Comparison of ENCODE assay signal across 8 cellular contexts in the genomic region with DNA sequence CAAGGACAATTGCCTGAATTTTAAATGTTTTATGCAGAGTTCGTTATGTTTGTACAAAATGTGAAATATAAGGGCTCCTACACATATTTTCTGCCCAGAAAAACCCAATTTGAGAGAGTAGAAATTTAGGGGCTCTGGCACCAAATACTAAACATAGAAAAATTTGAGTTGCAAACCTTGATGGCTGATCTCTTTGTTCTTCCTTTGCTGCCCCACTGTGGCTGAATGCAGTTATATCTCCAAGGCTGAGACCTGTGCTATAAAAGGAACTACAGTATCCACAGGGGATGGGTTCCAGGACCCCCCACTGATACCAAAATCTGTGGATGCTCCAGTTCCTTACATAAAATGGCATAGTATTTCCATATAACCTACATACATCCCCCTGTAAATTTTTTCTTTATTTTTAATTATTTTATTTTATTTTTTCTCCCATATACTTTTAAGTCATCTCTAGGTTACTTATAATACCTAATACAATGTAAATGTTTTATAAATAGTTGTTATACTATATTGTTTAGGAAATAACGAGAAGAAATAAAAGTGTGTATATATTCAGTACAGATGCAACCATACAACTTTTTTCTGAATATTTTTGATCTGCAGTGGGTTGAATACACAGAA. TPM values are rescaled to one million over a fixed set of nuclear protein-coding genes. Genes with fewer than 3 reads are reported as not detected.
A peak's percentile ranks its signal among the peaks of the same experiment; 100 is the strongest.
DNase-seq lines count a peak whose midpoint lies in the region; ATAC-seq and TF ChIP-seq lines count a peak whose summit lies in the region.

No MANE protein-coding gene starts in this region.

- no peak overlapping the region for H3K4me2 ChIP-seq in neuronal stem cell (ENCODE audit: insufficient read depth, low read length, poor library complexity, severe bottlenecking)

- no peak overlapping the region for H2BK12ac ChIP-seq in neuronal stem cell (ENCODE audit: low read length)

- H3K9me3 ChIP-seq in A673 (ENCODE audit: low read depth, low read length, poor library complexity, severe bottlenecking) (no peaks in the 10 kb centered on the region), neuronal stem cell (replicated peaks in 1 of 2; ENCODE audit: control insufficient read depth in 2 of 2, insufficient read depth in 1 of 2, low read depth in 1 of 2, low read length in 2 of 2) (no peaks in the 10 kb centered on the region)

- no peaks in the 10 kb centered on the region for H3K27me3 ChIP-seq in A673 (replicated peaks; ENCODE audit: insufficient read depth, low read depth, low read length, poor library complexity)
- no peaks in the 10 kb centered on the region for H3K27me3 ChIP-seq in neuronal stem cell (ENCODE audit: control insufficient read depth in 3 of 3, insufficient read depth in 3 of 3, low read depth in 1 of 3, low read length in 3 of 3)

- no peak overlapping the region for H4K91ac ChIP-seq in neuronal stem cell (ENCODE audit: low read depth, low read length, poor library complexity)

- H3K4me3 ChIP-seq in A673 (ENCODE audit: low read depth, low read length, poor library complexity, severe bottlenecking) (no peak overlapping the region), fibroblast of mammary gland (ENCODE audit: control insufficient read depth, low read depth, low read length) (no peak overlapping the region), neuronal stem cell (ENCODE audit: low read length in 2 of 2) (no peak overlapping the region)

- H2BK120ac ChIP-seq in neuronal stem cell (ENCODE audit: low read depth, low read length) = no peak overlapping the region

- H4K8ac ChIP-seq in neuronal stem cell (ENCODE audit: low read depth, low read length) = no peak overlapping the region

- H3K4me1 ChIP-seq in A673 (ENCODE audit: insufficient read depth, low read length, poor library complexity, severe bottlenecking) = no peaks in the 10 kb centered on the region
- H3K4me1 ChIP-seq in neuronal stem cell (ENCODE audit: control insufficient read depth in 2 of 2, insufficient read depth in 1 of 2, low read depth in 1 of 2, low read length in 2 of 2) = no peaks in the 10 kb centered on the region

- H3K18ac ChIP-seq in neuronal stem cell (ENCODE audit: low read length) = no peak overlapping the region

- no peak overlapping the region for H3K4me3 Mint-ChIP-seq in activated CD4-positive, alpha-beta T cell treated with anti-CD3 and anti-CD28 coated beads, Interleukin-2, amount 10 ng/mL, durations not matched to agents 7 days and 5 days

- no peaks in the 10 kb centered on the region for H3K79me1 ChIP-seq in neuronal stem cell (ENCODE audit: low read depth, low read length)

- H2BK15ac ChIP-seq in neuronal stem cell (ENCODE audit: low read length) = no peak overlapping the region

- H2AK5ac ChIP-seq in neuronal stem cell (ENCODE audit: low read depth, low read length) = no peak overlapping the region

- H3K23ac ChIP-seq in neuronal stem cell (ENCODE audit: low read depth, low read length, poor library complexity) = no peak overlapping the region

- peak overlapping the region; percentile 61 for H2AFZ ChIP-seq in neuronal stem cell (ENCODE audit: low read length)

- BruUV-seq in A673 (replicated peaks; lab: Mats Ljungman, UMichigan) = no TSS peak

- H3K36me3 ChIP-seq in A673 (ENCODE audit: insufficient read depth, low read length, poor library complexity, severe bottlenecking) (no peaks in the 10 kb centered on the region), neuronal stem cell (replicated peaks in 1 of 2; ENCODE audit: control insufficient read depth in 2 of 2, insufficient read depth in 2 of 2, low read length in 2 of 2) (no peaks in the 10 kb centered on the region)

- no peak overlapping the region for H3K14ac ChIP-seq in neuronal stem cell (ENCODE audit: low read length)

- no peak for ATAC-seq in HG03521 (IDR thresholded peaks at IDR 0.05; ENCODE audit: unreplicated experiment)
- ATAC-seq in GM19395 (IDR thresholded peaks at IDR 0.05; ENCODE audit: unreplicated experiment) = no peak

- peak; percentile 66 for TF ChIP-seq CTCF in A673 (conservative IDR thresholded peaks at IDR 0.05; ENCODE audit: low read depth, low read length)
- peak; percentile 54 for TF ChIP-seq CTCF in GM10248 (IDR thresholded peaks at IDR 0.05; ENCODE audit: control extremely low read depth, extremely low read depth, low read depth, missing control alignments)
- TF ChIP-seq CTCF in fibroblast of mammary gland (conservative IDR thresholded peaks at IDR 0.05; ENCODE audit: control insufficient read depth, insufficient read depth, low read depth, low read length) = peak; percentile 65

- CTCF ChIA-PET in A673 (lab: Charles Lee) (no interaction called here), GM10248 (lab: Yijun Ruan, JAX) (interaction anchor here (1.0 to 1.5 kb wide), 3 partner anchors 14 to 497 kb away, joined by 4 to 11 read pairs (median 4); no protein-coding TSS in a partner anchor)
- CTCF ChIA-PET in activated CD4-positive, alpha-beta T cell treated with anti-CD3 and anti-CD28 coated beads, Interleukin-2, amount 10 ng/mL, durations not matched to agents 7 days and 5 days (lab: Charles Lee) = no interaction called here

- intact Hi-C loops in A673 (cut with micrococcal nuclease; ENCODE audit: unreplicated experiment) = loop anchor here (1.0 to 10.0 kb wide), 4 partner anchors 165 to 615 kb away; no protein-coding TSS in a partner anchor

- H3K27me3 Mint-ChIP-seq in activated CD4-positive, alpha-beta T cell treated with anti-CD3 and anti-CD28 coated beads, Interleukin-2, amount 10 ng/mL, durations not matched to agents 7 days and 5 days = peaks cover 36% of the 10 kb centered on the region

- H3K4ac ChIP-seq in neuronal stem cell (ENCODE audit: low read length) = no peak overlapping the region

- POLR2A ChIA-PET in A673 (lab: Charles Lee; ENCODE audit: low non-redundant PET) (no interaction called here), GM10248 (lab: Yijun Ruan, JAX) (no interaction called here)
- POLR2A ChIA-PET in activated CD4-positive, alpha-beta T cell treated with anti-CD3 and anti-CD28 coated beads, Interleukin-2, amount 10 ng/mL, durations not matched to agents 7 days and 5 days (lab: Charles Lee) = no interaction called here

- H3K9ac ChIP-seq in neuronal stem cell (ENCODE audit: low read depth, low read length, poor library complexity) = no peak overlapping the region

- H3K27ac ChIP-seq in A673 (ENCODE audit: low read depth, low read length, poor library complexity, severe bottlenecking) (no peak overlapping the region), neuronal stem cell (replicated peaks; ENCODE audit: low read length) (no peak overlapping the region)

- no peak overlapping the region for H3K27ac Mint-ChIP-seq in activated CD4-positive, alpha-beta T cell treated with anti-CD3 and anti-CD28 coated beads, Interleukin-2, amount 10 ng/mL, durations not matched to agents 7 days and 5 days

- WGBS in neuronal stem cell (ENCODE audit: extremely low coverage in 2 of 2, insufficient read length in 2 of 2, insufficient replicate concordance in 1 of 2), 2 donors = no CpG with 5 or more reads among the region's 2 CpGs

- no peaks in the 10 kb centered on the region for H3K4me1 Mint-ChIP-seq in activated CD4-positive, alpha-beta T cell treated with anti-CD3 and anti-CD28 coated beads, Interleukin-2, amount 10 ng/mL, durations not matched to agents 7 days and 5 days

- H2BK5ac ChIP-seq in neuronal stem cell (ENCODE audit: low read length) = no peak overlapping the region

- no peaks in the 10 kb centered on the region for H3K9me3 Mint-ChIP-seq in activated CD4-positive, alpha-beta T cell treated with anti-CD3 and anti-CD28 coated beads, Interleukin-2, amount 10 ng/mL, durations not matched to agents 7 days and 5 days

- DNase-seq in A673 (ENCODE audit: low spot score) = peak; percentile 74
- DNase-seq in GM10248 (ENCODE audit: extremely low spot score) = peak; percentile 43
- peak; percentile 23 for DNase-seq in NCI-H2107 treated with DMSO at 0.1 percent for 48 hours (lab: John Stamatoyannopoulos, UW; ENCODE audit: unreplicated experiment)
- DNase-seq in activated CD4-positive, alpha-beta T cell treated with anti-CD3 and anti-CD28 coated beads, Interleukin-2, amount 10 ng/mL, durations not matched to agents 7 days and 5 days = peak; percentile 51
- peak; percentile 50 for DNase-seq in fibroblast of mammary gland (ENCODE audit: low read depth)
- peak; percentile 17 for DNase-seq in neuronal stem cell (ENCODE audit: low spot score)

- H3K36me3 Mint-ChIP-seq in activated CD4-positive, alpha-beta T cell treated with anti-CD3 and anti-CD28 coated beads, Interleukin-2, amount 10 ng/mL, durations not matched to agents 7 days and 5 days (ENCODE audit: low read depth) = no peaks in the 10 kb centered on the region

RNA-seq across cellular contexts. Expression of gene CFAP43, which starts 22.5 kb away (rescaled TPM):
- 0.13 and 0.35 TPM in 2 replicates for total RNA-seq in A673 (2021)
- not detected for total RNA-seq in activated CD4-positive, alpha-beta T cell treated with anti-CD3 and anti-CD28 coated beads, Interleukin-2, amount 10 ng/mL, durations not matched to agents 7 days and 5 days
- polyA plus RNA-seq in neuronal stem cell (2013, experiment 1 of 2) = 2.2 TPM
- 1.7 TPM for polyA plus RNA-seq in neuronal stem cell (2013, experiment 2 of 2)

RNA-seq across cellular contexts. Expression of gene GSTO1, which starts 45.0 kb away (rescaled TPM):
- 123 and 126 TPM in 2 replicates for total RNA-seq in A673 (2021)
- 100 to 1,000 TPM; 129 to 139 TPM for total RNA-seq in activated CD4-positive, alpha-beta T cell treated with anti-CD3 and anti-CD28 coated beads, Interleukin-2, amount 10 ng/mL, durations not matched to agents 7 days and 5 days
- 22.2 TPM for polyA plus RNA-seq in neuronal stem cell (2013, experiment 1 of 2)
- polyA plus RNA-seq in neuronal stem cell (2013, experiment 2 of 2) = 20.9 TPM

RNA-seq across cellular contexts. Expression of gene GSTO2, which starts 59.3 kb away (rescaled TPM):
- total RNA-seq in A673 (2021) = 0.26 and 1.4 TPM in 2 replicates
- total RNA-seq in activated CD4-positive, alpha-beta T cell treated with anti-CD3 and anti-CD28 coated beads, Interleukin-2, amount 10 ng/mL, durations not matched to agents 7 days and 5 days = 1 to 10 TPM in 1 of 2 experiments, under 1 TPM in 1; 0.81 to 1.3 TPM
- 6.1 TPM for polyA plus RNA-seq in neuronal stem cell (2013, experiment 1 of 2)
- 5.6 TPM for polyA plus RNA-seq in neuronal stem cell (2013, experiment 2 of 2)

Comparison
In these comparisons a context has a peak if more than half of its experiments do, and no peak if none do; other contexts are left out.
1. DNase-seq: peak in every context shown above with its lines; median percentile 74 in A673; 51 in activated CD4-positive, alpha-beta T cell treated with anti-CD3 and anti-CD28 coated beads, Interleukin-2, amount 10 ng/mL, durations not matched to agents 7 days and 5 days; 50 in fibroblast of mammary gland; 43 in GM10248; 23 in NCI-H2107 treated with DMSO at 0.1 percent for 48 hours; 17 in neuronal stem cell.